8 cellular contexts compared by ENCODE assay signal in genomic region chr18:77101410-77102245, GRCh38. TPM values are rescaled to one million over a fixed set of nuclear protein-coding genes. Genes with fewer than 3 reads are reported as not detected.
A peak's percentile ranks its signal among the peaks of the same experiment; 100 is the strongest.
DNase-seq lines count a peak whose midpoint lies in the region; ATAC-seq and TF ChIP-seq lines count a peak whose summit lies in the region.

No MANE protein-coding gene starts in this region.

- peaks cover 81% of the 10 kb centered on the region for H3K36me3 Mint-ChIP-seq in activated T-helper 2 cell treated with anti-CD3 and anti-CD28 coated beads, Interferon-gamma antibody, Interleukin-2, Interleukin-4, amounts not matched to agents 10 μg/mL and 5 μg/mL and 100 μg/mL, durations not matched to agents 14 hours and 24 hours and 36 hours (ENCODE audit: low read depth)

- DNase-seq in NCI-H460 (ENCODE audit: extremely low read depth, low read depth) (peak; percentile 96), Right ventricle myocardium superior (peak; percentile 87), gastrocnemius medialis (peak; percentile 89 to 95), NCI-H2171 treated with DMSO at 0.1 percent for 48 hours (lab: John Stamatoyannopoulos, UW) (no peak), NCI-H1930 (lab: John Stamatoyannopoulos, UW) (no peak)
- DNase-seq in activated T-helper 2 cell treated with anti-CD3 and anti-CD28 coated beads, Interferon-gamma antibody, Interleukin-2, Interleukin-4, amounts not matched to agents 10 μg/mL and 5 μg/mL and 100 μg/mL, durations not matched to agents 14 hours and 24 hours and 36 hours (ENCODE audit: low spot score): no peak

- no peaks in the 10 kb centered on the region for H3K27me3 Mint-ChIP-seq in activated T-helper 2 cell treated with anti-CD3 and anti-CD28 coated beads, Interferon-gamma antibody, Interleukin-2, Interleukin-4, amounts not matched to agents 10 μg/mL and 5 μg/mL and 100 μg/mL, durations not matched to agents 14 hours and 24 hours and 36 hours (ENCODE audit: low read depth)

- H3K4me1 Mint-ChIP-seq in activated T-helper 2 cell treated with anti-CD3 and anti-CD28 coated beads, Interferon-gamma antibody, Interleukin-2, Interleukin-4, amounts not matched to agents 10 μg/mL and 5 μg/mL and 100 μg/mL, durations not matched to agents 14 hours and 24 hours and 36 hours (ENCODE audit: low read depth): peaks cover 88% of the 10 kb centered on the region

- H3K27me3 ChIP-seq in gastrocnemius medialis: no peaks in the 10 kb centered on the region

- H3K9me3 ChIP-seq in gastrocnemius medialis: no peaks in the 10 kb centered on the region

- H3K27ac ChIP-seq in gastrocnemius medialis: peak overlapping the region; percentile 85 to 100 (median 86)

- in situ Hi-C loops in gastrocnemius medialis (cut with MboI; ENCODE audit: low sequenced_read_pairs in 4 of 4): no loop called here

- H3K4me3 ChIP-seq in gastrocnemius medialis: peak overlapping the region in 2 of 4 donors; percentile 3 to 34

- no peak for TF ChIP-seq CTCF in gastrocnemius medialis (IDR thresholded peaks at IDR 0.05 in 4 of 5, conservative IDR thresholded peaks at IDR 0.05 in 1 of 5)

- TF ChIP-seq POLR2A in gastrocnemius medialis (IDR thresholded peaks at IDR 0.05): peak; percentile 41 to 65

- peak overlapping the region; percentile 98 for H3K27ac Mint-ChIP-seq in activated T-helper 2 cell treated with anti-CD3 and anti-CD28 coated beads, Interferon-gamma antibody, Interleukin-2, Interleukin-4, amounts not matched to agents 10 μg/mL and 5 μg/mL and 100 μg/mL, durations not matched to agents 14 hours and 24 hours and 36 hours

- ATAC-seq in GM18498 (IDR thresholded peaks at IDR 0.05; ENCODE audit: unreplicated experiment): peak; percentile 49
- ATAC-seq in HG02642 (IDR thresholded peaks at IDR 0.05; ENCODE audit: poor library complexity, unreplicated experiment): peak; percentile 46
- ATAC-seq in Right ventricle myocardium superior (ENCODE audit: poor library complexity): peak; percentile 47
- ATAC-seq in gastrocnemius medialis: peak; percentile 88 to 90

- peak overlapping the region; percentile 74 for H3K4me3 Mint-ChIP-seq in activated T-helper 2 cell treated with anti-CD3 and anti-CD28 coated beads, Interferon-gamma antibody, Interleukin-2, Interleukin-4, amounts not matched to agents 10 μg/mL and 5 μg/mL and 100 μg/mL, durations not matched to agents 14 hours and 24 hours and 36 hours (ENCODE audit: low read depth)

- intact Hi-C loops in activated T-helper 2 cell treated with anti-CD3 and anti-CD28 coated beads, Interferon-gamma antibody, Interleukin-2, Interleukin-4, amounts not matched to agents 10 μg/mL and 5 μg/mL and 100 μg/mL, durations not matched to agents 14 hours and 24 hours and 36 hours (cut with micrococcal nuclease): loop anchor here (1.0 to 10.0 kb wide), 6 partner anchors 24 to 447 kb away; no protein-coding TSS in a partner anchor
- intact Hi-C loops in Right ventricle myocardium superior (cut with DNase I): no loop called here
- intact Hi-C loops in gastrocnemius medialis (cut with DNase I; ENCODE audit: low total_unique reads): loop anchor here (1.0 kb wide), 1 partner anchor 13 kb away; no protein-coding TSS in a partner anchor

- H3K36me3 ChIP-seq in gastrocnemius medialis: no peaks in the 10 kb centered on the region

- H3K4me1 ChIP-seq in gastrocnemius medialis: peaks cover 61 to 63% of the 10 kb centered on the region in 2 donors

- H3K9me3 Mint-ChIP-seq in activated T-helper 2 cell treated with anti-CD3 and anti-CD28 coated beads, Interferon-gamma antibody, Interleukin-2, Interleukin-4, amounts not matched to agents 10 μg/mL and 5 μg/mL and 100 μg/mL, durations not matched to agents 14 hours and 24 hours and 36 hours: peaks cover 4% of the 10 kb centered on the region

RNA-seq across cellular contexts. Expression of gene MBP, which starts 31.0 kb away (rescaled TPM):
- total RNA-seq in NCI-H460 (2014; rRNA removed; shearing (Covaris generic)): 99.3 and 115 TPM in 2 replicates
- polyA plus RNA-seq in NCI-H460 (2014; cell fraction: nucleus; rRNA removed): 27.0 and 28.6 TPM in 2 replicates
- 53.7 and 54.3 TPM in 2 replicates for total RNA-seq in activated T-helper 2 cell treated with anti-CD3 and anti-CD28 coated beads, Interferon-gamma antibody, Interleukin-2, Interleukin-4, amounts not matched to agents 10 μg/mL and 5 μg/mL and 100 μg/mL, durations not matched to agents 14 hours and 24 hours and 36 hours
- total RNA-seq in Right ventricle myocardium superior (29.9 TPM), gastrocnemius medialis (10 to 100 TPM; 28.6 to 55.0 (median 50.4) TPM)

Comparison
In these comparisons a context has a peak if more than half of its experiments do, and no peak if none do; other contexts are left out.
1. DNase-seq: peak in NCI-H460 (single experiment), Right ventricle myocardium superior (single experiment) and gastrocnemius medialis (2 of 2); none in activated T-helper 2 cell treated with anti-CD3 and anti-CD28 coated beads, Interferon-gamma antibody, Interleukin-2, Interleukin-4, amounts not matched to agents 10 μg/mL and 5 μg/mL and 100 μg/mL, durations not matched to agents 14 hours and 24 hours and 36 hours (single experiment), NCI-H2171 treated with DMSO at 0.1 percent for 48 hours (single experiment) and NCI-H1930 (0 of 2).
2. Peak in every context shown above with its lines, with median percentiles within 50 percentile points of each other: ATAC-seq.